In the genomic region with DNA sequence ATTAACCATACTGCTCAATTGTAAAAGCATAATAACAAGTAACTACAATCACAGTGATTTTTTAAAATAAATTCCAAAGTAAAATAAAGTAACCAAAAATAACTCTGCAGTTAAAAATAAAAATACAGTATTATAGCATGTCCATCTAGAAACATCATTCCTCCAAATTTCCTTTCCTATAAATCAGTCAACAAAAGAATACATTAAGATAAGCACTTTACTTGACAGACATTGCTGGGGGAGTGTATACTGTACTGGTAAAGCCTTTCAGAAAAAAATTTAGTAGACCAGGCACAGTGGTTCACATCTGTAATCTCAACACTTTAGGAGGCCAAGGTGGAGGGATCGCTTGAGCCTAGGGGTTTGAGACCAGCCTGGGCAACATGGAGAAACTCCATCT, we compare ENCODE assay signal across 25 cellular contexts.
"Had no signal": no experiment of that assay in that cellular context is flagged by ENCODE, and none has a peak within 500 bp of the region (broad histone marks: within the 10 kb centered on the region; RNA-seq: fewer than 3 reads in every experiment).

No MANE protein-coding gene starts in this region.

- DNase-seq: dermis blood vessel endothelial cell; dorsolateral prefrontal cortex; effector CD4-positive, alpha-beta T cell; effector memory CD4-positive, alpha-beta T cell; erythroblast; esophagus squamous epithelium; foreskin fibroblast; foreskin melanocyte; gastrocnemius medialis; glutamatergic neuron; head of caudate nucleus; heart right ventricle; hippocampal formation; left cardiac atrium; left ventricle myocardium superior; lower lobe of right lung; mesenchymal stem cell; midbrain had no signal

- H3K4me3 ChIP-seq: coronary artery, dorsolateral prefrontal cortex, esophagus squamous epithelium, gastrocnemius medialis, heart right ventricle, left lung, lower lobe of right lung had no signal

- H3K27ac ChIP-seq: coronary artery, dorsolateral prefrontal cortex, epithelial cell of prostate, esophagus squamous epithelium, gastrocnemius medialis, heart right ventricle, left lung, lower lobe of right lung had no signal

- H3K4me1 ChIP-seq: gastrocnemius medialis, heart right ventricle, left lung, lower lobe of right lung had no signal

- H3K9me3 ChIP-seq: esophagus squamous epithelium, gastrocnemius medialis, heart right ventricle, left lung, lower lobe of right lung had no signal

- ATAC-seq: esophagus mucosa, gastrocnemius medialis, heart right ventricle, left cardiac atrium, left lung, left ventricle myocardium superior, lower lobe of right lung had no signal

- FAIRE-seq: colon, islet of Langerhans, keratinocyte had no signal

- H3K27me3 ChIP-seq: dorsolateral prefrontal cortex, esophagus squamous epithelium, gastrocnemius medialis, heart right ventricle, left lung had no signal
